Comparison of ENCODE assay signal across 8 cellular contexts in the genomic region with DNA sequence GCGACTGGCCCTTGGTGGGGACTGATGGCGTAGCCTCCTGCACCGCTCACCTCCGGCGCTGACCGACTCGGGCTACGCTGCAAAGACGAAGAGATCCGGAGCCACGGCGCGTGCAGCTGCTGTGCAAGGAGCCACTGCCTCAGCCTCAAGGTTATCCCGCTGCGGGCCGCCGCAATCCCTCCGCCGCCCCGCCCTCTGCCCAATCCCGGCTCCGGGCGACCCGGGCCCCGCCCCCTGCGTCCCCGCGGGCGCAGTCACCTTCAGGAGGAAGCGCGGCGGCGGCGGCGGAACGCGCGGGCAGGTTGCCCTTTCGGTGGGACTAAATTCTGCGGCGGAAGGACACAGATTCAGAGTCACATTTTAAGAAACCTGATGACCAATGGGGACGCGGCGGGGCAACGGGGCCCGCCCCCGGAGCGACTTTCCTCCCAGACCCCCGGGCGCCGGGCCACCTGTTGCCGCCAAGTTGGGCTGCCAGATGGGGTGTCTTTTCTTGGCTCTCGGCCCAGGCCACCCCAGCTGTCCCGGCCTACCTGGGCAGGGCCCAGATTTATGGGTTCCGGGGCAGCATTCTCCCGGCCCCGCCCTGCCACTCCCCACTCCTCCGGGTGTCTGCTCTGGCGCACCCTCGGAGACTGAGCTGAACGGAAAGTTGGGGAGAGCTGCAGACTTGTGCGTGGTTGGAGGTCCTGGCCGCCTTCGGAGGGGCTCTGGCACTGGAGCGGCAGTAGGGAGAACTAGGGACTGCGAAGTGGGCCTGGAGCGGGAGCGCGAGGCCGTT. TPM values are rescaled to one million over a fixed set of nuclear protein-coding genes. Genes with fewer than 3 reads are reported as not detected.
DNase-seq lines count a peak whose midpoint lies in the region; ATAC-seq and TF ChIP-seq lines count a peak whose summit lies in the region.

TSS of gene PKM (minus strand) at position 125 of the 781 bp plus-strand sequence. CDS start 12,093 bp downstream, outside the sequence.

- intact Hi-C loops in left ventricle myocardium superior (cut with micrococcal nuclease) = no loop called here
- intact Hi-C loops in prostate gland (cut with DNase I) = loop anchor here (5.0 kb wide), 2 partner anchors 34 to 41 kb away; partner anchors contain the start of genes GRAMD2A and PARP6

- peak within 1 kb of the TSS; percentile 74 to 95 for H3K4me3 ChIP-seq in prostate gland

- H3K4me1 ChIP-seq in prostate gland (replicated peaks) = peaks cover 23% of the 10 kb centered on the region

- TF ChIP-seq CTCF in GM13977 (IDR thresholded peaks at IDR 0.05; ENCODE audit: extremely low read depth, insufficient read depth, missing control alignments) (no peak), prostate gland (IDR thresholded peaks at IDR 0.05) (peak in 1 of 4 experiments; percentile 16)

- ATAC-seq in HG02885 (IDR thresholded peaks at IDR 0.05; ENCODE audit: poor library complexity, unreplicated experiment) (peak; percentile 49), left ventricle myocardium superior (peak; percentile 91)

- in situ Hi-C loops in GM13977 (cut with MboI; ENCODE audit: low pct_unique_long_range_greater_than_20kb, low sequenced_read_pairs, unreplicated experiment) = no loop called here

- DNase-seq in GM13977 (ENCODE audit: low spot score) (peak; percentile 92), NCI-H187 treated with DMSO at 0.1 percent for 48 hours (lab: John Stamatoyannopoulos, UW) (peak; percentile 41), T-helper 2 cell (peak; percentile 81 to 99 (median 89)), left ventricle myocardium superior (peak; percentile 98), prostate gland (ENCODE audit: low spot score) (peak; percentile 97), ureter (ENCODE audit: low spot score) (peak; percentile 98)

- peak; percentile 96 for TF ChIP-seq POLR2A in prostate gland (IDR thresholded peaks at IDR 0.05)

- no peaks in the 10 kb centered on the region for H3K27me3 ChIP-seq in prostate gland (replicated peaks; ENCODE audit: insufficient read depth)

- H3K27ac ChIP-seq in angular gyrus (ENCODE audit: low read depth, low read length) (peak within 1 kb of the TSS; percentile 97), prostate gland (peak within 1 kb of the TSS; percentile 96 to 98)

- no peaks in the 10 kb centered on the region for H3K36me3 ChIP-seq in prostate gland

- under 1% methylated on average over 63 of the region's 70 CpGs for WGBS in prostate gland

- H3K9me3 ChIP-seq in prostate gland = no peaks in the 10 kb centered on the region

RNA-seq across cellular contexts. Expression of gene PKM, which starts in this region (rescaled TPM):
- 1,059 TPM for total RNA-seq in left ventricle myocardium superior
- 100 to 1,000 TPM; 470 to 513 TPM for total RNA-seq in prostate gland
- total RNA-seq in ureter = 1,020 TPM

Comparison
In these comparisons a context has a peak if more than half of its experiments do, and no peak if none do; other contexts are left out.
1. Peak in every context shown above with its lines: DNase-seq, ATAC-seq, H3K4me3 ChIP-seq and H3K27ac ChIP-seq.
2. DNase-seq: peak in every context shown above with its lines; median percentile 98 in left ventricle myocardium superior; 98 in ureter; 97 in prostate gland; 92 in GM13977; 89 in T-helper 2 cell; 41 in NCI-H187 treated with DMSO at 0.1 percent for 48 hours.